In the genomic region with DNA sequence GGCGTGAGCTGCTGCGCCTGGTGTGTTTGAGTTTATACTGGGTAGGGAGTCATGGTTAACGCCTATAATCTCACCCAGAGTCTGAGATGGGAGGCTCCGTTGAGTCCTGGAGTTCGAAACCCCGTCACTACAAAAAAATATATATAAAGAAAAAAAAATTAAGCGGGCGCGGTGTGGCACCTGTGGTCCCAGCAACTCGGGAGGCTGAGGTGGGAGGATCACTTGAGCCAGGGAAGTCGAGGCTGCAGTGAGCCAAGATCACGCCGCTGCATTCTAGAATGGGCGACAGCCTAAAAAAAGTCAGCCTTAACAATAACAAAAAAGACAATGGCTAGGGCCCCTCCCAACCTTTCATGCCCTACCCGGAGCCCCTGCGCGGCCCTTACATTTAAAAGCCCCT, we compare ENCODE assay signal across 8 cellular contexts.
DNase-seq lines count a peak whose midpoint lies in the region; ATAC-seq and TF ChIP-seq lines count a peak whose summit lies in the region.

No MANE protein-coding gene starts in this region.

- H3K9me2 ChIP-seq in OCI-LY1 (ENCODE audit: low read depth, low read length) = no peaks in the 10 kb centered on the region

- H3K9me3 ChIP-seq in OCI-LY1 (ENCODE audit: low read length) (no peaks in the 10 kb centered on the region), neuron (ENCODE audit: low read length) (no peaks in the 10 kb centered on the region)

- H3F3A ChIP-seq in OCI-LY1 (ENCODE audit: insufficient read depth, low read length) = no peaks in the 10 kb centered on the region

- H3K27ac ChIP-seq in C4-2B (peak overlapping the region; percentile 83), OCI-LY1 (ENCODE audit: low read depth, low read length, poor library complexity, severe bottlenecking) (peak overlapping the region; percentile 59)

- H2AFZ ChIP-seq in OCI-LY1 (ENCODE audit: low read length) (no peak overlapping the region), neuron (ENCODE audit: low read depth, low read length) (peak overlapping the region; percentile 83)

- peak overlapping the region; percentile 84 for H3K9ac ChIP-seq in OCI-LY1 (ENCODE audit: low read length)

- H3K4me1 ChIP-seq in OCI-LY1 (ENCODE audit: insufficient read depth, low read length, severe bottlenecking) = peaks cover 22% of the 10 kb centered on the region
- H3K4me1 ChIP-seq in neuron (ENCODE audit: insufficient read depth, low read length) = peaks cover 7% of the 10 kb centered on the region

- peaks cover 13 to 16% of the 10 kb centered on the region in 2 donors for H3K4me1 Mint-ChIP-seq in effector memory CD8-positive, alpha-beta T cell (ENCODE audit: low read depth in 2 of 2)

- H3K27me3 ChIP-seq in OCI-LY1 (ENCODE audit: insufficient read depth, low read length) = no peaks in the 10 kb centered on the region
- no peaks in the 10 kb centered on the region for H3K27me3 ChIP-seq in neuron (ENCODE audit: insufficient read depth, low read length)

- H3K36me3 ChIP-seq in OCI-LY1 (ENCODE audit: insufficient read depth, low read length) (no peaks in the 10 kb centered on the region), neuron (ENCODE audit: insufficient read depth, low read length) (no peaks in the 10 kb centered on the region)

- peak overlapping the region; percentile 90 for H3K4me3 ChIP-seq in OCI-LY1 (ENCODE audit: low read depth, low read length, poor library complexity, severe bottlenecking)
- H3K4me3 ChIP-seq in neuron (ENCODE audit: low read length) = peak overlapping the region; percentile 86

- H3K4me3 Mint-ChIP-seq in effector memory CD8-positive, alpha-beta T cell = peak overlapping the region; percentile 79 to 80

- TF ChIP-seq CTCF in C4-2B (conservative IDR thresholded peaks at IDR 0.05) (no peak), OCI-LY1 (IDR thresholded peaks at IDR 0.05; ENCODE audit: low read length) (no peak)

- H3K36me3 Mint-ChIP-seq in effector memory CD8-positive, alpha-beta T cell (ENCODE audit: insufficient read depth) = peaks cover 10% of the 10 kb centered on the region

- DNase-seq in effector memory CD8-positive, alpha-beta T cell = no peak
- DNase-seq in DMS53 (lab: John Stamatoyannopoulos, UW) = no peak
- no peak for DNase-seq in amniotic stem cell (lab: John Stamatoyannopoulos, UW)
- DNase-seq in SIG-M5 (lab: John Stamatoyannopoulos, UW) = no peak

- no peaks in the 10 kb centered on the region for H3K9me3 Mint-ChIP-seq in effector memory CD8-positive, alpha-beta T cell

- H3K79me2 ChIP-seq in OCI-LY1 (ENCODE audit: insufficient read depth, low read length) = no peaks in the 10 kb centered on the region

- H4K20me1 ChIP-seq in OCI-LY1 (ENCODE audit: insufficient read depth, low read length) = no peaks in the 10 kb centered on the region

- peak overlapping the region; percentile 97 to 98 for H3K27ac Mint-ChIP-seq in effector memory CD8-positive, alpha-beta T cell

- ATAC-seq in effector memory CD8-positive, alpha-beta T cell (replicated peaks) = no peak
- ATAC-seq in HG03469 (IDR thresholded peaks at IDR 0.05; ENCODE audit: unreplicated experiment) = no peak

- no peaks in the 10 kb centered on the region for H3K27me3 Mint-ChIP-seq in effector memory CD8-positive, alpha-beta T cell

- peak overlapping the region; percentile 85 for H3K4me2 ChIP-seq in OCI-LY1 (ENCODE audit: low read length)
